In the genomic region with DNA sequence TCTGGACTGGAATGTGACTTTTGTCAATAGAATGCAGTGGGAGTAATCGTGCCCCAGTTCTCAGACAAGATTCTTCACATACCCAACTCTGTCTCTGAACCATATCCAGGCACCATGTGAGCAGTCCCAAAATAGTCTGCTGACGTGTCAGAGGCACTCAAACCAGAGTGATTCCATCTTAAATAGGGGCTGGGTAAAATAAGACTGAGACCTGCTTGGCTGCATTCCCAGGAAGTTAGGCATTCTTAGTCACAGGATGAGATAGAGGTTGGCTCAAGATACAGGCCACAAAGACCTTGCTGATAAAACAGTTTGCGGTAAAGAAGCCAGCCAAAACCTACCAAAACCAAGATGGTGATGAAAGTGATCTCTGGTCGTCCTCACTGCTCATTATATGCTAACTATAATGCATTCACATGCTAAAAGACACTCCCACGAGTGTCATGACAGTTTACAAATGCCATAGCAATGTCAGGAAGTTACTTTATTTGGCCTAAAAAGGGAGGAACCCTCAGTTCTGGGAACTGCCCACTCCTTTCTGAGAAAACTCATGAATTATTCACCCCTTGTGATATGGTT, we compare ENCODE assay signal across 14 cellular contexts. TPM values are rescaled to one million over a fixed set of nuclear protein-coding genes. Genes with fewer than 3 reads are reported as not detected.
DNase-seq lines count a peak whose midpoint lies in the region; ATAC-seq and TF ChIP-seq lines count a peak whose summit lies in the region.
"Had no signal": no experiment of that assay in that cellular context is flagged by ENCODE, and none has a peak within 500 bp of the region (broad histone marks: within the 10 kb centered on the region; RNA-seq: fewer than 3 reads in every experiment).

No MANE protein-coding gene starts in this region.

- H3K27me3 ChIP-seq in H7 (ENCODE audit: control insufficient read depth, insufficient read depth, low read length), result no peaks in the 10 kb centered on the region
- H3K27me3 ChIP-seq: body of pancreas had no signal

- H3K36me3 ChIP-seq in H7 (replicated peaks; ENCODE audit: control insufficient read depth, insufficient read depth, low read length), result no peaks in the 10 kb centered on the region

- no peak overlapping the region for H3K4me3 ChIP-seq in H7 (ENCODE audit: insufficient read depth, low read depth, low read length)
- H3K4me3 ChIP-seq: body of pancreas had no signal

- peak; percentile 78 for DNase-seq in AG09319 (ENCODE audit: extremely low read depth, low read depth)
- DNase-seq in M059J (ENCODE audit: low read depth), result peak; percentile 100
- DNase-seq in dedifferentiated amniotic fluid mesenchymal stem cell (ENCODE audit: extremely low spot score), result peak; percentile 58
- peak; percentile 78 for DNase-seq in kidney glomerular epithelial cell (lab: John Stamatoyannopoulos, UW)
- DNase-seq in NCI-H1417 treated with DMSO at 0.1 percent for 48 hours (lab: John Stamatoyannopoulos, UW), result no peak
- DNase-seq in NCI-H69 (lab: John Stamatoyannopoulos, UW), result no peak
- DNase-seq in stimulated activated naive CD8-positive, alpha-beta T cell treated with anti-CD3 and anti-CD28 coated beads, Interleukin-15, Interleukin-2, amounts not matched to agents 100 U/mL and 50 U/mL, for 24 hours, result no peak
- DNase-seq in H7, result no peak
- DNase-seq: CD4-positive, alpha-beta T cell; NCI-H146; nucleus accumbens; SHP77 treated with DMSO at 0.1 percent for 48 hours had no signal

- TF ChIP-seq CTCF in AG09319 (IDR thresholded peaks at IDR 0.05; ENCODE audit: low read depth, low read length), result no peak

- no peak for ATAC-seq in stimulated activated naive CD8-positive, alpha-beta T cell treated with anti-CD3 and anti-CD28 coated beads, Interleukin-15, Interleukin-2, amounts not matched to agents 100 U/mL and 50 U/mL, for 24 hours
- ATAC-seq: body of pancreas had no signal

RNA-seq across cellular contexts. Expression of a gene that starts 16.9 kb away (rescaled TPM):
- 1.3 and 2.4 TPM in 2 replicates for total RNA-seq in M059J (2014; rRNA removed; shearing (Covaris generic))
- total RNA-seq in H7 (2014; rRNA removed; shearing (Covaris generic)), result 0.18 and 0.38 TPM in 2 replicates
- total RNA-seq: activated CD8-positive, alpha-beta memory T cell treated with anti-CD3 and anti-CD28 coated beads for 36 hours; CD4-positive, alpha-beta T cell had no signal

Comparison
In these comparisons a context has a peak if more than half of its experiments do, and no peak if none do; other contexts are left out.
1. DNase-seq: peak in AG09319 (single experiment), M059J (single experiment), dedifferentiated amniotic fluid mesenchymal stem cell (single experiment) and kidney glomerular epithelial cell (single experiment); none in NCI-H1417 treated with DMSO at 0.1 percent for 48 hours (single experiment), NCI-H69 (single experiment), stimulated activated naive CD8-positive, alpha-beta T cell treated with anti-CD3 and anti-CD28 coated beads, Interleukin-15, Interleukin-2, amounts not matched to agents 100 U/mL and 50 U/mL, for 24 hours (single experiment) and H7 (single experiment).